18 cellular contexts compared by ENCODE assay signal in the genomic region with DNA sequence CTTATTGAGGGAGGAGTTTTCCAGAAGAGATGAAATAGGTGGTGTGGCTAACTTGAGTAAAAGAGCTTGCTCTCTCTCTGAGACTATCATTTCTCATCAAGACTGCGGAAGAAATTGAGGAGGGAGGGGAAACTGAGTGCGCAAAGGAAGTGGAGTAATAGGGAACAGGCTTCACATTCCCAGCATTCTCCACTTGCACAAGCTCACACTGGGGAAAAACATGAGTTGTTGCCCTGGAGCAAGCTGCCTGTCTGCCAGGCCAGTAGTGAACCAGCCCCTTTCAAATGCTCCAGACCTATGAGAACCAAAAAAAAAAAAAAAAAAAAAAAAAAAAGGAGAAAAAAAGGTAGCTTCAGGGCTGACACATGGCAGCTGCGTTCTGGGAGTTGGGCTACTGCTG. TPM values are rescaled to one million over a fixed set of nuclear protein-coding genes. Genes with fewer than 3 reads are reported as not detected.
DNase-seq lines count a peak whose midpoint lies in the region; ATAC-seq, FAIRE-seq and TF ChIP-seq lines count a peak whose summit lies in the region.
"Had no signal": no experiment of that assay in that cellular context is flagged by ENCODE, and none has a peak within 500 bp of the region (broad histone marks: within the 10 kb centered on the region; RNA-seq: fewer than 3 reads in every experiment).

No MANE protein-coding gene starts in this region.

- H3K27ac ChIP-seq in foreskin keratinocyte (peak overlapping the region; percentile 97), subcutaneous abdominal adipose tissue (ENCODE audit: low read depth, low read length) (peak overlapping the region; percentile 55)

- no peaks in the 10 kb centered on the region for H3K9me3 Mint-ChIP-seq in activated CD8-positive, alpha-beta T cell treated with anti-CD3 and anti-CD28 coated beads, Interleukin-2, amount 10 ng/mL, durations not matched to agents 7 days and 5 days (ENCODE audit: insufficient read depth)

- peak; percentile 36 for ATAC-seq in foreskin keratinocyte
- no peak for ATAC-seq in HG02973 (IDR thresholded peaks at IDR 0.05; ENCODE audit: unreplicated experiment)
- no peak for ATAC-seq in activated CD8-positive, alpha-beta T cell treated with anti-CD3 and anti-CD28 coated beads, Interleukin-2, amount 10 ng/mL, durations not matched to agents 7 days and 5 days

- CTCF ChIA-PET in activated CD8-positive, alpha-beta T cell treated with anti-CD3 and anti-CD28 coated beads, Interleukin-2, amount 10 ng/mL, durations not matched to agents 7 days and 5 days (lab: Charles Lee): no interaction called here

- no peak overlapping the region for H3K4me3 Mint-ChIP-seq in activated CD8-positive, alpha-beta T cell treated with anti-CD3 and anti-CD28 coated beads, Interleukin-2, amount 10 ng/mL, durations not matched to agents 7 days and 5 days
- H3K4me3 Mint-ChIP-seq: CD4-positive, alpha-beta memory T cell had no signal

- TF ChIP-seq CTCF in bronchial epithelial cell (IDR thresholded peaks at IDR 0.05; ENCODE audit: insufficient read depth, low read length, severe bottlenecking): no peak
- TF ChIP-seq CTCF in foreskin keratinocyte (conservative IDR thresholded peaks at IDR 0.05): no peak

- H3K4me1 ChIP-seq in foreskin keratinocyte (peaks cover 40% of the 10 kb centered on the region), subcutaneous abdominal adipose tissue (ENCODE audit: control insufficient read depth in 5 of 5, insufficient read depth in 5 of 5, low read length in 5 of 5) (peaks cover 3 to 41% (median 33%) of the 10 kb centered on the region in 5 donors)
- H3K4me1 ChIP-seq: BE2C had no signal

- POLR2A ChIA-PET in activated CD8-positive, alpha-beta T cell treated with anti-CD3 and anti-CD28 coated beads, Interleukin-2, amount 10 ng/mL, durations not matched to agents 7 days and 5 days (lab: Charles Lee): no interaction called here

- H3K27ac Mint-ChIP-seq in activated CD8-positive, alpha-beta T cell treated with anti-CD3 and anti-CD28 coated beads, Interleukin-2, amount 10 ng/mL, durations not matched to agents 7 days and 5 days: no peak overlapping the region

- DNase-seq in NCI-H226: peak; percentile 67
- DNase-seq in bronchial epithelial cell (ENCODE audit: low read depth): peak; percentile 50
- peak; percentile 54 to 81 for DNase-seq in foreskin keratinocyte
- no peak for DNase-seq in cardiac septum (ENCODE audit: low spot score)
- DNase-seq in activated CD8-positive, alpha-beta T cell treated with anti-CD3 and anti-CD28 coated beads, Interleukin-2, amount 10 ng/mL, durations not matched to agents 7 days and 5 days: no peak
- DNase-seq: ACHN, BE2C, DMS79, GF-D8, NCI-H2029, NCI-H2171 treated with DMSO at 0.1 percent for 48 hours, NCI-H510A treated with DMSO at 0.1 percent for 48 hours, SIG-M5 had no signal

- H3K4me3 ChIP-seq in bronchial epithelial cell (ENCODE audit: low read depth, low read length) (no peak overlapping the region), subcutaneous abdominal adipose tissue (ENCODE audit: low read depth in 1 of 5, low read length in 5 of 5) (no peak overlapping the region)

- H3K36me3 ChIP-seq in bronchial epithelial cell (ENCODE audit: control insufficient read depth, insufficient read depth, low read length): no peaks in the 10 kb centered on the region
- no peaks in the 10 kb centered on the region for H3K36me3 ChIP-seq in subcutaneous abdominal adipose tissue (ENCODE audit: control insufficient read depth in 5 of 5, insufficient read depth in 5 of 5, low read length in 5 of 5)
- H3K36me3 ChIP-seq: BE2C had no signal

- H3K9me3 ChIP-seq in subcutaneous abdominal adipose tissue (ENCODE audit: control insufficient read depth in 5 of 5, low read length in 5 of 5): peaks cover 0 to 5% (median 0%) of the 10 kb centered on the region in 5 donors
- H3K9me3 ChIP-seq: BE2C had no signal

- H3K4me1 Mint-ChIP-seq in activated CD8-positive, alpha-beta T cell treated with anti-CD3 and anti-CD28 coated beads, Interleukin-2, amount 10 ng/mL, durations not matched to agents 7 days and 5 days (ENCODE audit: low read depth): peaks cover 26% of the 10 kb centered on the region

- intact Hi-C loops in cardiac septum (cut with DNase I): no loop called here

- H3K36me3 Mint-ChIP-seq in activated CD8-positive, alpha-beta T cell treated with anti-CD3 and anti-CD28 coated beads, Interleukin-2, amount 10 ng/mL, durations not matched to agents 7 days and 5 days (ENCODE audit: low read depth): peaks cover 2% of the 10 kb centered on the region
- H3K36me3 Mint-ChIP-seq: CD4-positive, alpha-beta memory T cell had no signal

- H3K9ac ChIP-seq in subcutaneous abdominal adipose tissue (ENCODE audit: low read length in 5 of 5): peak overlapping the region in 1 of 5 donors; percentile 33
- H3K9ac ChIP-seq: KMS-11 had no signal

- H3K27me3 ChIP-seq in bronchial epithelial cell (ENCODE audit: control insufficient read depth, insufficient read depth, low read length) (no peaks in the 10 kb centered on the region), foreskin keratinocyte (no peaks in the 10 kb centered on the region), subcutaneous abdominal adipose tissue (ENCODE audit: control insufficient read depth in 5 of 5, insufficient read depth in 4 of 5, low read length in 5 of 5) (peaks cover 0 to 3% (median 0%) of the 10 kb centered on the region in 5 donors)

- no peak for FAIRE-seq in bronchial epithelial cell (lab: Jason Lieb, UNC)
- FAIRE-seq: RCC 7860 had no signal

- peaks cover 2% of the 10 kb centered on the region for H3K27me3 Mint-ChIP-seq in activated CD8-positive, alpha-beta T cell treated with anti-CD3 and anti-CD28 coated beads, Interleukin-2, amount 10 ng/mL, durations not matched to agents 7 days and 5 days (ENCODE audit: low read depth)
- H3K27me3 Mint-ChIP-seq: CD4-positive, alpha-beta memory T cell had no signal

RNA-seq across cellular contexts. Expression of gene EMP1, which starts 32.7 kb away (rescaled TPM):
- 15.6 and 21.3 TPM in 2 replicates for total RNA-seq in bronchial epithelial cell
- total RNA-seq in foreskin keratinocyte: 174 and 217 TPM in 2 replicates
- 230 and 288 TPM in 2 replicates for polyA plus RNA-seq in foreskin keratinocyte
- total RNA-seq in cardiac septum: 118 TPM
- 1 to 10 TPM; 4.4 to 7.6 TPM for total RNA-seq in activated CD8-positive, alpha-beta T cell treated with anti-CD3 and anti-CD28 coated beads, Interleukin-2, amount 10 ng/mL, durations not matched to agents 7 days and 5 days

Comparison
In these comparisons a context has a peak if more than half of its experiments do, and no peak if none do; other contexts are left out.
1. DNase-seq: peak in NCI-H226 (single experiment), bronchial epithelial cell (single experiment) and foreskin keratinocyte (2 of 2); none in cardiac septum (single experiment) and activated CD8-positive, alpha-beta T cell treated with anti-CD3 and anti-CD28 coated beads, Interleukin-2, amount 10 ng/mL, durations not matched to agents 7 days and 5 days (single experiment).